8 cellular contexts compared by ENCODE assay signal in genomic region chr20:48547682-48548081, GRCh38.
"Had no signal": no experiment of that assay in that cellular context is flagged by ENCODE, and none has a peak within 500 bp of the region (broad histone marks: within the 10 kb centered on the region; RNA-seq: fewer than 3 reads in every experiment).

No MANE protein-coding gene starts in this region.

- H3K4me3 ChIP-seq: GM23338, K562 had no signal

- DNase-seq: H9, HCEC 1CT, IMR-90, KG1 had no signal

- ATAC-seq: GM23338, K562 had no signal

- FAIRE-seq: H1, H54, K562 had no signal

- H3K4me3 Mint-ChIP-seq: GM23338, H9 had no signal

- H3K27ac Mint-ChIP-seq: GM23338, H9 had no signal
